36 cellular contexts compared by ENCODE assay signal in the genomic region with DNA sequence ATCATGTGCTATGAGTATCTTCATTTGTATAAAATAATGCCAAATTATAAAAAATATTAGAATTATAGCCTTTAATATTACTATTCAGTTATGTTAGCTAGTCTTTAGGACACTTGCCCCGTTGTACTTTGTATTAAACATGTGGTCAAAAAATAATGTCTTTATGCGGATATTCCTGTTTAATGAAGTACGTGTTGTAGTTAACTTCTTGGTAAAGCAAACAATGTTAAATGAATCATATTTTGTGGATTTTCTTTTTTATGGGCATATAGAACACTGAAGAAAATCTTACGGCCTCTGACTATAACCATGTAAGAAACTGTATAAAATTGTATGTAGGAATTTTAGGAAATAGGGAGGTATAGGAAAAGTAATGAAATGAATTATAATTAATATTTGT.
"Had no signal": no experiment of that assay in that cellular context is flagged by ENCODE, and none has a peak within 500 bp of the region (broad histone marks: within the 10 kb centered on the region; RNA-seq: fewer than 3 reads in every experiment).

No MANE protein-coding gene starts in this region.

- H3K4me3 Mint-ChIP-seq: activated CD4-positive, alpha-beta memory T cell treated with anti-CD3 and anti-CD28 coated beads for 36 hours; activated CD4-positive, alpha-beta T cell treated with anti-CD3 and anti-CD28 coated beads for 36 hours; activated CD4-positive, alpha-beta T cell treated with anti-CD3 and anti-CD28 coated beads, Interleukin-2, amount 10 ng/mL, durations not matched to agents 24 days and 14 days; activated CD8-positive, alpha-beta memory T cell treated with anti-CD3 and anti-CD28 coated beads, Interleukin-2, amount 10 ng/mL, durations not matched to agents 7 days and 5 days; activated CD8-positive, alpha-beta T cell treated with anti-CD3 and anti-CD28 coated beads, Interleukin-2, amount 10 ng/mL, durations not matched to agents 7 days and 5 days; activated naive CD8-positive, alpha-beta T cell; activated T-cell treated with anti-CD3 and anti-CD28 coated beads, Interleukin-2, amount 50 U/mL, for 24 hours; activated T-cell treated with anti-CD3 and anti-CD28 coated beads, Interleukin-2, amount 50 U/mL, for 72 hours; central memory CD8-positive, alpha-beta T cell; dendritic cell treated with granulocyte-macrophage colony-stimulating factor and Interleukin-4, amounts not matched to agents 40 ng/mL and 50 ng/mL, for 4 days; T-helper 17 cell; T-helper 2 cell treated with Interferon-gamma antibody and Interleukin-4, amounts not matched to agents 5 μg/mL and 100 μg/mL, for 36 hours had no signal

- H3K27me3 ChIP-seq: brain microvascular endothelial cell, dorsolateral prefrontal cortex, esophagus muscularis mucosa, foreskin keratinocyte, gastrocnemius medialis, heart left ventricle had no signal

- H3K9me3 Mint-ChIP-seq: activated CD4-positive, alpha-beta memory T cell treated with anti-CD3 and anti-CD28 coated beads for 36 hours; activated CD4-positive, alpha-beta T cell treated with anti-CD3 and anti-CD28 coated beads, Interleukin-2, amount 10 ng/mL, durations not matched to agents 24 days and 14 days; activated T-cell treated with anti-CD3 and anti-CD28 coated beads, Interleukin-2, amount 50 U/mL, for 24 hours; activated T-cell treated with anti-CD3 and anti-CD28 coated beads, Interleukin-2, amount 50 U/mL, for 72 hours; central memory CD8-positive, alpha-beta T cell; dendritic cell treated with granulocyte-macrophage colony-stimulating factor and Interleukin-4, amounts not matched to agents 40 ng/mL and 50 ng/mL, for 4 days; T-helper 2 cell treated with Interferon-gamma antibody and Interleukin-4, amounts not matched to agents 5 μg/mL and 100 μg/mL, for 36 hours had no signal

- ATAC-seq: activated CD4-positive, alpha-beta T cell treated with anti-CD3 and anti-CD28 coated beads for 36 hours; activated CD8-positive, alpha-beta memory T cell treated with anti-CD3 and anti-CD28 coated beads, Interleukin-2, amount 10 ng/mL, durations not matched to agents 7 days and 5 days; activated CD8-positive, alpha-beta T cell treated with anti-CD3 and anti-CD28 coated beads, Interleukin-2, amount 10 ng/mL, durations not matched to agents 7 days and 5 days; activated T-cell treated with anti-CD3 and anti-CD28 coated beads, Interleukin-2, amount 50 U/mL, for 72 hours; foreskin keratinocyte; gastrocnemius medialis; heart left ventricle; T-helper 17 cell had no signal

- H3K4me3 ChIP-seq: coronary artery, dorsolateral prefrontal cortex, esophagus muscularis mucosa, gastrocnemius medialis, heart left ventricle had no signal

- H3K27me3 Mint-ChIP-seq: activated CD4-positive, alpha-beta memory T cell treated with anti-CD3 and anti-CD28 coated beads for 36 hours; activated CD4-positive, alpha-beta T cell treated with anti-CD3 and anti-CD28 coated beads for 36 hours; activated CD4-positive, alpha-beta T cell treated with anti-CD3 and anti-CD28 coated beads, Interleukin-2, amount 10 ng/mL, durations not matched to agents 24 days and 14 days; activated CD8-positive, alpha-beta memory T cell treated with anti-CD3 and anti-CD28 coated beads, Interleukin-2, amount 10 ng/mL, durations not matched to agents 7 days and 5 days; activated naive CD8-positive, alpha-beta T cell; activated T-cell treated with anti-CD3 and anti-CD28 coated beads, Interleukin-2, amount 50 U/mL, for 24 hours; central memory CD8-positive, alpha-beta T cell; dendritic cell treated with granulocyte-macrophage colony-stimulating factor and Interleukin-4, amounts not matched to agents 40 ng/mL and 50 ng/mL, for 4 days; T-helper 17 cell had no signal

- H3K27ac ChIP-seq: brain microvascular endothelial cell, coronary artery, dorsolateral prefrontal cortex, esophagus muscularis mucosa, foreskin keratinocyte, gastrocnemius medialis, heart left ventricle had no signal

- H3K36me3 Mint-ChIP-seq: activated CD4-positive, alpha-beta memory T cell treated with anti-CD3 and anti-CD28 coated beads for 36 hours; activated naive CD8-positive, alpha-beta T cell had no signal

- H3K36me3 ChIP-seq: brain microvascular endothelial cell, esophagus muscularis mucosa, gastrocnemius medialis, heart left ventricle had no signal

- FAIRE-seq: astrocyte, bronchial epithelial cell had no signal

- H3K4me1 ChIP-seq: foreskin keratinocyte had no signal

- DNase-seq: activated CD4-positive, alpha-beta memory T cell treated with anti-CD3 and anti-CD28 coated beads for 36 hours; activated CD4-positive, alpha-beta T cell treated with anti-CD3 and anti-CD28 coated beads for 36 hours; activated CD4-positive, alpha-beta T cell treated with anti-CD3 and anti-CD28 coated beads, Interleukin-2, amount 10 ng/mL, durations not matched to agents 24 days and 14 days; activated CD4-positive, CD25-positive, alpha-beta regulatory T cell; activated CD4-positive, CD25-positive, alpha-beta regulatory T cell treated with anti-CD3 and anti-CD28 coated beads, Interleukin-2, amount 50 U/mL, for 72 hours; activated CD8-positive, alpha-beta memory T cell treated with anti-CD3 and anti-CD28 coated beads, Interleukin-2, amount 10 ng/mL, durations not matched to agents 7 days and 5 days; activated CD8-positive, alpha-beta memory T cell treated with anti-CD3 and anti-CD28 coated beads, Interleukin-2, amount 50 U/mL, for 48 hours; activated CD8-positive, alpha-beta T cell treated with anti-CD3 and anti-CD28 coated beads, Interleukin-2, amount 10 ng/mL, durations not matched to agents 7 days and 5 days; activated effector memory CD4-positive, alpha-beta T cell treated with Interleukin-2 at 50 U/mL for 16 hours; activated gamma-delta T cell treated with Interleukin-2 at 50 U/mL for 16 hours; activated naive CD4-positive, alpha-beta T cell treated with anti-CD3 and anti-CD28 coated beads, Interleukin-2, amount 50 U/mL, for 16 hours; activated naive CD4-positive, alpha-beta T cell treated with Interleukin-2 at 50 U/mL for 16 hours; activated T-cell treated with anti-CD3 and anti-CD28 coated beads for 4 hours; activated T-cell treated with anti-CD3 and anti-CD28 coated beads, Interleukin-2, amount 50 U/mL, for 24 hours; activated T-cell treated with anti-CD3 and anti-CD28 coated beads, Interleukin-2, amount 50 U/mL, for 72 hours; amniotic stem cell; anterior cingulate cortex; brain microvascular endothelial cell; dorsolateral prefrontal cortex; effector memory CD4-positive, alpha-beta T cell; erythroblast; foreskin keratinocyte; gastrocnemius medialis; glutamatergic neuron; heart left ventricle; T-helper 1 cell; T-helper 17 cell; T1000 had no signal

- H3K9me3 ChIP-seq: esophagus muscularis mucosa, gastrocnemius medialis, heart left ventricle had no signal

- H3K27ac Mint-ChIP-seq: activated CD4-positive, alpha-beta memory T cell treated with anti-CD3 and anti-CD28 coated beads for 36 hours; activated CD4-positive, alpha-beta T cell treated with anti-CD3 and anti-CD28 coated beads for 36 hours; activated CD4-positive, alpha-beta T cell treated with anti-CD3 and anti-CD28 coated beads, Interleukin-2, amount 10 ng/mL, durations not matched to agents 24 days and 14 days; activated CD8-positive, alpha-beta memory T cell treated with anti-CD3 and anti-CD28 coated beads, Interleukin-2, amount 10 ng/mL, durations not matched to agents 7 days and 5 days; activated CD8-positive, alpha-beta T cell treated with anti-CD3 and anti-CD28 coated beads, Interleukin-2, amount 10 ng/mL, durations not matched to agents 7 days and 5 days; activated naive CD8-positive, alpha-beta T cell; activated T-cell treated with anti-CD3 and anti-CD28 coated beads, Interleukin-2, amount 50 U/mL, for 24 hours; activated T-cell treated with anti-CD3 and anti-CD28 coated beads, Interleukin-2, amount 50 U/mL, for 72 hours; dendritic cell treated with granulocyte-macrophage colony-stimulating factor and Interleukin-4, amounts not matched to agents 40 ng/mL and 50 ng/mL, for 4 days; T-helper 2 cell treated with Interferon-gamma antibody and Interleukin-4, amounts not matched to agents 5 μg/mL and 100 μg/mL, for 36 hours had no signal
